ENCODE assay signal across 22 cellular contexts in genomic region chr2:9570182-9571060, GRCh38. TPM values are rescaled to one million over a fixed set of nuclear protein-coding genes. Genes with fewer than 3 reads are reported as not detected.
DNase-seq lines count a peak whose midpoint lies in the region; ATAC-seq, FAIRE-seq and TF ChIP-seq lines count a peak whose summit lies in the region.
"Had no signal": no experiment of that assay in that cellular context is flagged by ENCODE, and none has a peak within 500 bp of the region (broad histone marks: within the 10 kb centered on the region; RNA-seq: fewer than 3 reads in every experiment).

No MANE protein-coding gene starts in this region.

- CTCF ChIA-PET in A549 (lab: Yijun Ruan, JAX) = interaction anchor here (1.0 to 7.1 kb wide), 5 partner anchors 9 to 243 kb away, joined by 5 to 47 read pairs (median 6); partner anchors contain the start of gene ADAM17

- no peaks in the 10 kb centered on the region; the same call in 1 of the 2 replicates for H3K36me3 ChIP-seq in WERI-Rb-1
- H3K36me3 ChIP-seq: gastrocnemius medialis had no signal

- no peak overlapping the region for H3K9ac ChIP-seq in H9 (ENCODE audit: extremely low read depth, insufficient read length, low read length)

- ATAC-seq in A549 = peak; percentile 47 to 73
- ATAC-seq in HG02763 (IDR thresholded peaks at IDR 0.05; ENCODE audit: unreplicated experiment) = no peak
- ATAC-seq: gastrocnemius medialis, natural killer cell had no signal

- H3K27ac ChIP-seq in A549 (0 out of 6 replicates have a peak overlapping the region, but pooled peaks of 1 of the 2 experiments have one; percentile 2), H9 (ENCODE audit: insufficient read length, low read depth, low read length) (no peak overlapping the region), WERI-Rb-1 (no peak overlapping the region)
- H3K27ac ChIP-seq: gastrocnemius medialis, RWPE1 had no signal

- H3K23me2 ChIP-seq in H9 (ENCODE audit: insufficient read length, low read depth, low read length, poor library complexity, severe bottlenecking) = no peaks in the 10 kb centered on the region

- no peak overlapping the region for H3K4me3 Mint-ChIP-seq in H9
- H3K4me3 Mint-ChIP-seq in activated naive CD8-positive, alpha-beta T cell treated with anti-CD3 and anti-CD28 coated beads for 36 hours = no peak overlapping the region
- H3K4me3 Mint-ChIP-seq: activated naive CD8-positive, alpha-beta T cell; brain; memory B cell; natural killer cell had no signal

- no peaks in the 10 kb centered on the region for H3K9me3 ChIP-seq in A549
- H3K9me3 ChIP-seq in H9 (ENCODE audit: control insufficient read depth, low read depth, low read length) = no peaks in the 10 kb centered on the region
- no peaks in the 10 kb centered on the region for H3K9me3 ChIP-seq in WERI-Rb-1 (ENCODE audit: severe bottlenecking)
- H3K9me3 ChIP-seq: gastrocnemius medialis had no signal

- no peaks in the 10 kb centered on the region for H3K27me3 ChIP-seq in H9 (ENCODE audit: insufficient read depth, low read length)
- no peaks in the 10 kb centered on the region for H3K27me3 ChIP-seq in WERI-Rb-1 (ENCODE audit: insufficient read depth, low read depth, severe bottlenecking)
- H3K27me3 ChIP-seq: gastrocnemius medialis had no signal

- no peak for FAIRE-seq in A549 (lab: Jason Lieb, UNC)
- FAIRE-seq: G401.6, keratinocyte had no signal

- no peak overlapping the region for H3K18ac ChIP-seq in H9 (ENCODE audit: insufficient read length, low read depth, low read length)

- no peak overlapping the region for H2AK5ac ChIP-seq in H9 (ENCODE audit: insufficient read length, low read length)

- no peak overlapping the region for H4K5ac ChIP-seq in H9 (ENCODE audit: insufficient read length, low read depth, low read length)

- TF ChIP-seq RAD21 in A549 (conservative IDR thresholded peaks at IDR 0.05 in 1 of 2, IDR thresholded peaks at IDR 0.05 in 1 of 2) = peak in 1 of 2 experiments; percentile 21; a peak in 1 of 5 replicates

- H3K23ac ChIP-seq in H9 (ENCODE audit: insufficient read length, low read depth, low read length) = no peak overlapping the region

- H3K36me3 Mint-ChIP-seq in H9 (ENCODE audit: insufficient read depth in 1 of 3, low read depth in 3 of 3) = no peaks in the 10 kb centered on the region
- H3K36me3 Mint-ChIP-seq in activated naive CD8-positive, alpha-beta T cell treated with anti-CD3 and anti-CD28 coated beads for 36 hours = no peaks in the 10 kb centered on the region
- H3K36me3 Mint-ChIP-seq: activated naive CD8-positive, alpha-beta T cell; brain; memory B cell; natural killer cell had no signal

- H2BK15ac ChIP-seq in H9 (ENCODE audit: low read depth, low read length) = no peak overlapping the region

- no peak for TF ChIP-seq EP300 in A549 (IDR thresholded peaks at IDR 0.05)

- no peak overlapping the region for H2BK120ac ChIP-seq in H9 (ENCODE audit: low read depth, low read length, poor library complexity, severe bottlenecking)

- H3K79me2 ChIP-seq in H9 (ENCODE audit: insufficient read depth, low read length) = no peaks in the 10 kb centered on the region

- no peak overlapping the region for H2BK5ac ChIP-seq in H9 (ENCODE audit: insufficient read length, low read length)

- TF ChIP-seq CTCF in A549 (IDR thresholded peaks at IDR 0.05) (0 out of 3 replicates have a peak, but pooled peaks have one; percentile 10), H9 (conservative IDR thresholded peaks at IDR 0.05) (no peak), WERI-Rb-1 (IDR thresholded peaks at IDR 0.05; ENCODE audit: low read depth, low read length) (0 out of 2 replicates have a peak, but pooled peaks have one; percentile 1), fibroblast of the aortic adventitia (IDR thresholded peaks at IDR 0.05; ENCODE audit: insufficient read depth, low read length) (peak; percentile 36)

- H3K79me1 ChIP-seq in H9 (ENCODE audit: insufficient read depth, low read depth, low read length, poor library complexity, severe bottlenecking) = no peaks in the 10 kb centered on the region

- no peaks in the 10 kb centered on the region for H3K4me1 Mint-ChIP-seq in H9
- peaks cover 11% of the 10 kb centered on the region for H3K4me1 Mint-ChIP-seq in activated naive CD8-positive, alpha-beta T cell treated with anti-CD3 and anti-CD28 coated beads for 36 hours

- POLR2A ChIA-PET in A549 (lab: Yijun Ruan, JAX) = interaction anchor here (2.6 kb wide), 1 partner anchor 15 kb away, joined by 9 read pairs; the partner anchor contains the start of gene ADAM17

- no peak overlapping the region for H3K56ac ChIP-seq in H9 (ENCODE audit: insufficient read length, low read depth, low read length)

- H4K8ac ChIP-seq in H9 (replicated peaks; ENCODE audit: insufficient read length, low read depth, low read length) = no peak overlapping the region

- H3K4me1 ChIP-seq in A549 (peaks cover 18% of the 10 kb centered on the region), H9 (ENCODE audit: insufficient read depth, low read length) (no peaks in the 10 kb centered on the region)

- no peak overlapping the region for H3K4me3 ChIP-seq in A549
- no peak overlapping the region for H3K4me3 ChIP-seq in WERI-Rb-1 (ENCODE audit: low read depth, low read length)
- no peak overlapping the region for H3K4me3 ChIP-seq in fibroblast of the aortic adventitia (ENCODE audit: low read depth, low read length)
- H3K4me3 ChIP-seq: gastrocnemius medialis had no signal

- no peak overlapping the region for H3K14ac ChIP-seq in H9 (ENCODE audit: insufficient read depth, low read length)

- no peak overlapping the region for H4K91ac ChIP-seq in H9 (ENCODE audit: insufficient read length, low read depth, low read length)

- H3K9me3 Mint-ChIP-seq in H9 = no peaks in the 10 kb centered on the region
- H3K9me3 Mint-ChIP-seq in activated naive CD8-positive, alpha-beta T cell treated with anti-CD3 and anti-CD28 coated beads for 36 hours = no peaks in the 10 kb centered on the region
- H3K9me3 Mint-ChIP-seq: brain, memory B cell, natural killer cell had no signal

- H3K4me2 ChIP-seq in A549 = no peak overlapping the region
- no peak overlapping the region for H3K4me2 ChIP-seq in H9 (ENCODE audit: insufficient read depth, insufficient read length, low read length)

- peak overlapping the region; percentile 93 for H2BK12ac ChIP-seq in H9 (ENCODE audit: insufficient read length, low read depth, low read length)

- 88% methylated on average over 4 of the region's 4 CpGs for WGBS in A549 (ENCODE audit: missing lambda C conversion rate)
- no CpG with 5 or more reads among the region's 4 CpGs for WGBS in H9 (ENCODE audit: extremely low coverage, insufficient read length, low lambda C conversion rate)

- no peak for TF ChIP-seq POLR2A in A549 (IDR thresholded peaks at IDR 0.05; ENCODE audit: low read length)

- DNase-seq in A549 (ENCODE audit: low read depth in 1 of 2, low spot score in 1 of 2) (no peak), H9 (no peak), WERI-Rb-1 (no peak), fibroblast of the aortic adventitia (ENCODE audit: low read depth) (peak; percentile 67), NCI-H446 (lab: John Stamatoyannopoulos, UW) (no peak)
- no peak for DNase-seq in stimulated activated CD4-positive, alpha-beta T cell treated with anti-CD3 and anti-CD28 coated beads, Interleukin-4, amount 100 ng/mL, for 24 hours
- DNase-seq in activated naive CD8-positive, alpha-beta T cell treated with anti-CD3 and anti-CD28 coated beads for 36 hours = no peak
- DNase-seq: activated CD4-positive, alpha-beta T cell treated with anti-CD3 and anti-CD28 coated beads for 1 hour; DMS 273 treated with DMSO at 0.1 percent for 48 hours; gastrocnemius medialis; GOT3; natural killer cell; NCI-H1105 treated with DMSO at 0.1 percent for 48 hours; NCI-H2081; stimulated activated naive CD4-positive, alpha-beta T cell had no signal

- no peaks in the 10 kb centered on the region for H3K27me3 Mint-ChIP-seq in H9 (ENCODE audit: low read depth)
- H3K27me3 Mint-ChIP-seq in activated naive CD8-positive, alpha-beta T cell treated with anti-CD3 and anti-CD28 coated beads for 36 hours = no peaks in the 10 kb centered on the region
- H3K27me3 Mint-ChIP-seq: activated naive CD8-positive, alpha-beta T cell; brain; memory B cell had no signal

- no peak overlapping the region for H2AFZ ChIP-seq in H9 (ENCODE audit: low read length)

- no peak overlapping the region for H3K4ac ChIP-seq in H9 (ENCODE audit: low read depth, low read length)

- no peak overlapping the region; a peak in 1 of 7 replicates for H3K27ac Mint-ChIP-seq in H9
- H3K27ac Mint-ChIP-seq in activated naive CD8-positive, alpha-beta T cell treated with anti-CD3 and anti-CD28 coated beads for 36 hours = no peak overlapping the region
- H3K27ac Mint-ChIP-seq: activated naive CD8-positive, alpha-beta T cell; memory B cell; natural killer cell had no signal

- H3T11ph ChIP-seq in H9 (ENCODE audit: low read length) = no peak overlapping the region

- H2BK20ac ChIP-seq in H9 (ENCODE audit: low read depth, low read length, poor library complexity, severe bottlenecking) = no peak overlapping the region

- H4K20me1 ChIP-seq in H9 (ENCODE audit: control insufficient read depth, insufficient read depth, insufficient read length) = no peaks in the 10 kb centered on the region

TF ChIP-seq in A549, 52 proteins besides CTCF, POLR2A, EP300 and RAD21:
- TF ChIP-seq EHF (CRISPR knock-in tag; IDR thresholded peaks at IDR 0.05) (no peak), ESRRA (IDR thresholded peaks at IDR 0.05; ENCODE audit: borderline replicate concordance, low read length) (no peak), MAZ (IDR thresholded peaks at IDR 0.05; ENCODE audit: borderline replicate concordance, low read depth, low read length) (no peak), TFCP2L1 (CRISPR knock-in tag; IDR thresholded peaks at IDR 0.05) (no peak), CBX8 (IDR thresholded peaks at IDR 0.05) (no peak), FOSL2 (IDR thresholded peaks at IDR 0.05) (no peak), FOSL2 (CRISPR knock-in tag; IDR thresholded peaks at IDR 0.05) (no peak), GATA3 (IDR thresholded peaks at IDR 0.05; ENCODE audit: borderline replicate concordance) (no peak), RCOR1 (IDR thresholded peaks at IDR 0.05; ENCODE audit: low read depth, low read length) (no peak), MYC (IDR thresholded peaks at IDR 0.05; ENCODE audit: borderline replicate concordance, low read length) (no peak), BHLHE40 (IDR thresholded peaks at IDR 0.05; ENCODE audit: low read depth, low read length) (no peak), TP53 (CRISPR knock-in tag; IDR thresholded peaks at IDR 0.05) (no peak)

RNA-seq across cellular contexts. Expression of gene ADAM17, which starts 14.8 kb away (rescaled TPM):
- polyA plus RNA-seq in A549 (2011; rRNA removed) = 33.0 and 33.1 TPM in 2 replicates
- polyA plus RNA-seq in A549 (2012; cell fraction: cytosol; rRNA removed) = 11.7 and 11.8 TPM in 2 replicates
- 17.7 and 21.0 TPM in 2 replicates for polyA plus RNA-seq in A549 (2012; cell fraction: nucleus; rRNA removed)
- 36.0 to 39.1 TPM (median 38.1 TPM) in 3 replicates for polyA plus RNA-seq in A549 (2017; fragmentation: RNase III; extraction: RNeasy Plus Mini Kit Qiagen cat#74134 plus additional on column Dnase treatment)
- 29.7 and 30.1 TPM in 2 replicates for polyA minus RNA-seq in A549 (2011; rRNA and poly(A)+ RNA removed)
- total RNA-seq in H9 (2021) = 23.7 and 26.3 TPM in 2 replicates
- 40.1 and 108 TPM in 2 replicates for total RNA-seq in fibroblast of the aortic adventitia (ENCODE audit: low replicate concordance)
- 10 to 100 TPM; 13.4 to 14.5 TPM for total RNA-seq in activated naive CD8-positive, alpha-beta T cell treated with anti-CD3 and anti-CD28 coated beads for 36 hours
